8 cellular contexts compared by ENCODE assay signal in genomic region chr7:28093617-28094232, GRCh38.
DNase-seq lines count a peak whose midpoint lies in the region; ATAC-seq and TF ChIP-seq lines count a peak whose summit lies in the region.

No MANE protein-coding gene starts in this region.

- DNase-seq in Ammon's horn (ENCODE audit: low spot score), result peak; percentile 63
- DNase-seq in H7, result peak; percentile 84
- DNase-seq in NCI-H774 (lab: John Stamatoyannopoulos, UW), result peak; percentile 56
- DNase-seq in activated CD8-positive, alpha-beta memory T cell treated with anti-CD3 and anti-CD28 coated beads, Interleukin-2, amount 50 U/mL, for 4 hours, result peak; percentile 27
- DNase-seq in osteoblast (ENCODE audit: insufficient read length, low spot score, missing footprints), result no peak
- no peak for DNase-seq in vagina (ENCODE audit: extremely low spot score in 2 of 2)

- peaks cover 30% of the 10 kb centered on the region for H3K79me2 ChIP-seq in osteoblast (ENCODE audit: insufficient read depth, low read length)

- TF ChIP-seq POLR2A in gastroesophageal sphincter (IDR thresholded peaks at IDR 0.05) (no peak), vagina (IDR thresholded peaks at IDR 0.05) (no peak)

- H3K27ac ChIP-seq in gastroesophageal sphincter (no peak overlapping the region), osteoblast (ENCODE audit: low read depth, low read length) (no peak overlapping the region), vagina (peak overlapping the region; percentile 60)

- no peak overlapping the region for H3K4me3 ChIP-seq in H7 (ENCODE audit: insufficient read depth, low read depth, low read length)
- no peak overlapping the region for H3K4me3 ChIP-seq in gastroesophageal sphincter
- no peak overlapping the region for H3K4me3 ChIP-seq in osteoblast (ENCODE audit: insufficient read depth, low read length)
- peak overlapping the region in 1 of 2 donors; percentile 11 for H3K4me3 ChIP-seq in vagina

- TF ChIP-seq CTCF in gastroesophageal sphincter (IDR thresholded peaks at IDR 0.05), result peak; percentile 41 to 63 (median 58)
- peak; percentile 83 for TF ChIP-seq CTCF in osteoblast (IDR thresholded peaks at IDR 0.05; ENCODE audit: extremely low read depth, low read depth, low read length)
- peak in 1 of 3 experiments; percentile 63 for TF ChIP-seq CTCF in vagina (IDR thresholded peaks at IDR 0.05)

- H3K36me3 ChIP-seq in H7 (replicated peaks; ENCODE audit: control insufficient read depth, insufficient read depth, low read length) (no peaks in the 10 kb centered on the region), gastroesophageal sphincter (no peaks in the 10 kb centered on the region), osteoblast (ENCODE audit: insufficient read depth, low read length) (no peaks in the 10 kb centered on the region), vagina (no peaks in the 10 kb centered on the region)

- WGBS in gastroesophageal sphincter (ENCODE audit: low coverage in 1 of 2), 2 donors, result 81 to 96% methylated on average over 3 to 8 of the region's 9 CpGs

- TF ChIP-seq EP300 in gastroesophageal sphincter (IDR thresholded peaks at IDR 0.05), result no peak

- no peak overlapping the region for H2AFZ ChIP-seq in osteoblast (ENCODE audit: low read length)

- H3K4me2 ChIP-seq in osteoblast (ENCODE audit: insufficient read depth, low read length), result no peak overlapping the region

- H3K4me1 ChIP-seq in gastroesophageal sphincter (peaks cover 5 to 52% (median 9%) of the 10 kb centered on the region in 3 donors), osteoblast (ENCODE audit: insufficient read depth, low read length) (peaks cover 12% of the 10 kb centered on the region), vagina (peaks cover 43% of the 10 kb centered on the region)

- ATAC-seq in gastroesophageal sphincter (no peak), GM19023 (IDR thresholded peaks at IDR 0.05; ENCODE audit: unreplicated experiment) (no peak)

- intact Hi-C loops in vagina (cut with DNase I), result no loop called here

- peaks cover 16% of the 10 kb centered on the region for H4K20me1 ChIP-seq in osteoblast (ENCODE audit: insufficient read depth, low read length)

- no peaks in the 10 kb centered on the region for H3K9me3 ChIP-seq in gastroesophageal sphincter
- H3K9me3 ChIP-seq in osteoblast (ENCODE audit: low read depth, low read length), result no peaks in the 10 kb centered on the region
- H3K9me3 ChIP-seq in vagina, result no peaks in the 10 kb centered on the region

- no peaks in the 10 kb centered on the region for H3K27me3 ChIP-seq in H7 (ENCODE audit: control insufficient read depth, insufficient read depth, low read length)
- no peaks in the 10 kb centered on the region for H3K27me3 ChIP-seq in gastroesophageal sphincter
- H3K27me3 ChIP-seq in osteoblast (ENCODE audit: insufficient read depth, low read length), result no peaks in the 10 kb centered on the region
- H3K27me3 ChIP-seq in vagina, result no peaks in the 10 kb centered on the region

Comparison
In these comparisons a context has a peak if more than half of its experiments do, and no peak if none do; other contexts are left out.
1. DNase-seq: peak in Ammon's horn (single experiment), H7 (single experiment), NCI-H774 (single experiment) and activated CD8-positive, alpha-beta memory T cell treated with anti-CD3 and anti-CD28 coated beads, Interleukin-2, amount 50 U/mL, for 4 hours (single experiment); none in osteoblast (single experiment) and vagina (0 of 2).